16 cellular contexts compared by ENCODE assay signal in genomic region chr19:37988758-37989635, GRCh38.
DNase-seq lines count a peak whose midpoint lies in the region; ATAC-seq and TF ChIP-seq lines count a peak whose summit lies in the region.
"Had no signal": no experiment of that assay in that cellular context is flagged by ENCODE, and none has a peak within 500 bp of the region (broad histone marks: within the 10 kb centered on the region; RNA-seq: fewer than 3 reads in every experiment).

No MANE protein-coding gene starts in this region.

- H3K14ac ChIP-seq in H9 (ENCODE audit: insufficient read depth, low read length) = 0 out of 2 replicates have a peak overlapping the region, but pooled peaks have one; percentile 38

- no peak overlapping the region for H2BK20ac ChIP-seq in H9 (ENCODE audit: low read depth, low read length, poor library complexity, severe bottlenecking)

- TF ChIP-seq CTCF in H9 (conservative IDR thresholded peaks at IDR 0.05) (no peak), RWPE1 (conservative IDR thresholded peaks at IDR 0.05; ENCODE audit: low read depth) (no peak), fibroblast of villous mesenchyme (IDR thresholded peaks at IDR 0.05; ENCODE audit: insufficient read depth, low read depth, low read length) (no peak), osteoblast (IDR thresholded peaks at IDR 0.05; ENCODE audit: extremely low read depth, low read depth, low read length) (no peak)

- no peaks in the 10 kb centered on the region for H4K20me1 ChIP-seq in H9 (ENCODE audit: control insufficient read depth, insufficient read depth, insufficient read length)
- H4K20me1 ChIP-seq in osteoblast (ENCODE audit: insufficient read depth, low read length) = no peaks in the 10 kb centered on the region

- POLR2A ChIA-PET in RWPE1 (lab: Yijun Ruan, JAX; ENCODE audit: low non-redundant PET) = interaction anchor here (0.6 kb wide), 1 partner anchor 119 kb away, joined by 5 read pairs; no protein-coding TSS in a partner anchor

- no peaks in the 10 kb centered on the region for H3K27me3 Mint-ChIP-seq in H9 (ENCODE audit: low read depth)

- peak overlapping the region; percentile 35 to 47; a peak in 3 of 5 replicates for H3K4me3 Mint-ChIP-seq in H9
- H3K4me3 Mint-ChIP-seq: natural killer cell had no signal

- H4K5ac ChIP-seq in H9 (ENCODE audit: insufficient read length, low read depth, low read length) = peak overlapping the region; percentile 3

- H2BK120ac ChIP-seq in H9 (ENCODE audit: low read depth, low read length, poor library complexity, severe bottlenecking) = no peak overlapping the region

- no peak overlapping the region for H2AK5ac ChIP-seq in H9 (ENCODE audit: insufficient read length, low read length)

- H3K18ac ChIP-seq in H9 (ENCODE audit: insufficient read length, low read depth, low read length) = no peak overlapping the region

- H2BK5ac ChIP-seq in H9 (ENCODE audit: insufficient read length, low read length) = no peak overlapping the region

- H3K4me2 ChIP-seq in H9 (ENCODE audit: insufficient read depth, insufficient read length, low read length) (no peak overlapping the region), osteoblast (ENCODE audit: insufficient read depth, low read length) (no peak overlapping the region)

- H4K8ac ChIP-seq in H9 (replicated peaks; ENCODE audit: insufficient read length, low read depth, low read length) = no peak overlapping the region

- no peak overlapping the region for H3K9ac ChIP-seq in H9 (ENCODE audit: extremely low read depth, insufficient read length, low read length)
- H3K9ac ChIP-seq: GM23248 had no signal

- no peaks in the 10 kb centered on the region for H3K27me3 ChIP-seq in H9 (ENCODE audit: insufficient read depth, low read length)
- no peaks in the 10 kb centered on the region for H3K27me3 ChIP-seq in osteoblast (ENCODE audit: insufficient read depth, low read length)
- H3K27me3 ChIP-seq: cardiac muscle cell had no signal

- no peak overlapping the region for H3K4me3 ChIP-seq in fibroblast of villous mesenchyme (ENCODE audit: low read depth, low read length)
- H3K4me3 ChIP-seq in osteoblast (ENCODE audit: insufficient read depth, low read length) = no peak overlapping the region
- H3K4me3 ChIP-seq: cardiac muscle cell, GM23248 had no signal

- ATAC-seq in GM19328 (IDR thresholded peaks at IDR 0.05; ENCODE audit: unreplicated experiment) = no peak
- ATAC-seq: natural killer cell, PC-3 had no signal

- CTCF ChIA-PET in RWPE1 (lab: Yijun Ruan, JAX) = interaction anchor here (0.6 to 1.4 kb wide), 3 partner anchors 14 to 57 kb away, joined by 3 to 6 read pairs (median 3); no protein-coding TSS in a partner anchor

- peak; percentile 65 for DNase-seq in H9
- DNase-seq in RWPE1 (ENCODE audit: low spot score) = no peak
- DNase-seq in fibroblast of villous mesenchyme (ENCODE audit: low read depth) = peak; percentile 54
- no peak for DNase-seq in osteoblast (ENCODE audit: insufficient read length, low spot score, missing footprints)
- DNase-seq in NCI-H1417 (lab: John Stamatoyannopoulos, UW) = no peak
- no peak for DNase-seq in NCI-H446 (lab: John Stamatoyannopoulos, UW)
- DNase-seq in hypothalamus (lab: John Stamatoyannopoulos, UW) = no peak
- DNase-seq: activated T-cell treated with anti-CD3 and anti-CD28 coated beads, Interleukin-2, amount 50 U/mL, for 1 hour; GM23248; natural killer cell; NCI-H2081 treated with DMSO at 0.1 percent for 48 hours; stimulated activated naive CD4-positive, alpha-beta T cell; T-helper 9 cell had no signal

- no peak overlapping the region for H3K56ac ChIP-seq in H9 (ENCODE audit: insufficient read length, low read depth, low read length)

- no peak overlapping the region for H2AFZ ChIP-seq in H9 (ENCODE audit: low read length)
- H2AFZ ChIP-seq in osteoblast (ENCODE audit: low read length) = peak overlapping the region; percentile 15
- H2AFZ ChIP-seq: GM23248 had no signal

- H3K4me1 ChIP-seq in H9 (ENCODE audit: insufficient read depth, low read length) = peaks cover 16% of the 10 kb centered on the region; the same call in 1 of the 2 replicates
- H3K4me1 ChIP-seq in osteoblast (ENCODE audit: insufficient read depth, low read length) = peaks cover 24% of the 10 kb centered on the region

- peak overlapping the region; percentile 51 for H2BK12ac ChIP-seq in H9 (ENCODE audit: insufficient read length, low read depth, low read length)

- H3K27ac Mint-ChIP-seq in H9 = peak overlapping the region; percentile 97 to 100 (median 98)

- H3T11ph ChIP-seq in H9 (ENCODE audit: low read length) = no peak overlapping the region

- no peaks in the 10 kb centered on the region for H3K36me3 ChIP-seq in osteoblast (ENCODE audit: insufficient read depth, low read length)
- H3K36me3 ChIP-seq: cardiac muscle cell had no signal

- no peak overlapping the region for H3K4ac ChIP-seq in H9 (ENCODE audit: low read depth, low read length)

- H2BK15ac ChIP-seq in H9 (ENCODE audit: low read depth, low read length) = no peak overlapping the region

- H3K23me2 ChIP-seq in H9 (ENCODE audit: insufficient read length, low read depth, low read length, poor library complexity, severe bottlenecking) = no peaks in the 10 kb centered on the region

- WGBS in H9 (ENCODE audit: extremely low coverage, insufficient read length, low lambda C conversion rate) = no CpG with 5 or more reads among the region's 13 CpGs

- H3K23ac ChIP-seq in H9 (ENCODE audit: insufficient read length, low read depth, low read length) = no peak overlapping the region

- H3K27ac ChIP-seq in H9 (ENCODE audit: insufficient read length, low read depth, low read length) = peak overlapping the region; percentile 26
- peak overlapping the region; percentile 77 for H3K27ac ChIP-seq in RWPE1
- H3K27ac ChIP-seq in osteoblast (ENCODE audit: low read depth, low read length) = peak overlapping the region; percentile 62
- H3K27ac ChIP-seq: cardiac muscle cell, GM23248 had no signal

- H3K36me3 Mint-ChIP-seq in H9 (ENCODE audit: insufficient read depth in 1 of 3, low read depth in 3 of 3) = 0 out of 7 replicates have a peak, but pooled peaks cover 0 to 3% (median 0%) of the 10 kb centered on the region in 3 experiments
- H3K36me3 Mint-ChIP-seq: natural killer cell had no signal

- H3K79me1 ChIP-seq in H9 (ENCODE audit: insufficient read depth, low read depth, low read length, poor library complexity, severe bottlenecking) = no peaks in the 10 kb centered on the region

- no peaks in the 10 kb centered on the region for H3K9me3 ChIP-seq in H9 (ENCODE audit: control insufficient read depth, low read depth, low read length)
- no peaks in the 10 kb centered on the region for H3K9me3 ChIP-seq in osteoblast (ENCODE audit: low read depth, low read length)

- H4K91ac ChIP-seq in H9 (ENCODE audit: insufficient read length, low read depth, low read length) = no peak overlapping the region

- peaks cover 56 to 66% of the 10 kb centered on the region in 2 experiments for H3K4me1 Mint-ChIP-seq in H9

- H3K9me3 Mint-ChIP-seq in H9 = peaks cover 0 to under 1% of the 10 kb centered on the region in 2 experiments; a peak in 2 of 5 replicates
- H3K9me3 Mint-ChIP-seq: natural killer cell had no signal

- H3K79me2 ChIP-seq in H9 (ENCODE audit: insufficient read depth, low read length) = no peaks in the 10 kb centered on the region; the same call in 1 of the 2 replicates
- peaks cover 95% of the 10 kb centered on the region for H3K79me2 ChIP-seq in osteoblast (ENCODE audit: insufficient read depth, low read length)

Comparison
In these comparisons a context has a peak if more than half of its experiments do, and no peak if none do; other contexts are left out.
1. DNase-seq: peak in H9 (single experiment) and fibroblast of villous mesenchyme (single experiment); none in RWPE1 (single experiment), osteoblast (single experiment), NCI-H1417 (0 of 3), NCI-H446 (0 of 2) and hypothalamus (0 of 51).
2. H3K27ac ChIP-seq: peak in every context shown above with its lines; median percentile 77 in RWPE1; 62 in osteoblast; 26 in H9.